In genomic region chr13:99320693-99321481, GRCh38 we compare ENCODE assay signal across 9 cellular contexts. TPM values are rescaled to one million over a fixed set of nuclear protein-coding genes. Genes with fewer than 3 reads are reported as not detected.
DNase-seq lines count a peak whose midpoint lies in the region; ATAC-seq and TF ChIP-seq lines count a peak whose summit lies in the region.
"Had no signal": no experiment of that assay in that cellular context is flagged by ENCODE, and none has a peak within 500 bp of the region (broad histone marks: within the 10 kb centered on the region; RNA-seq: fewer than 3 reads in every experiment).

No MANE protein-coding gene starts in this region.

- H2AFZ ChIP-seq in smooth muscle cell (ENCODE audit: low read depth) = no peak overlapping the region

- H3K4me3 ChIP-seq in epithelial cell of esophagus (ENCODE audit: low read length) (no peak overlapping the region), smooth muscle cell (no peak overlapping the region), ovary (no peak overlapping the region)

- CTCF ChIA-PET in RWPE1 (lab: Yijun Ruan, JAX) = interaction anchor here (1.7 kb wide), 1 partner anchor 116 kb away, joined by 3 read pairs; no protein-coding TSS in a partner anchor

- intact Hi-C loops in activated CD4-positive, alpha-beta T cell treated with anti-CD3 and anti-CD28 coated beads, Interleukin-2, amount 10 ng/mL, durations not matched to agents 24 days and 14 days (cut with micrococcal nuclease) = loop anchor here (5.0 kb wide), 1 partner anchor 176 kb away; no protein-coding TSS in a partner anchor
- intact Hi-C loops in ovary (cut with DNase I) = no loop called here

- H3K27ac Mint-ChIP-seq in activated CD4-positive, alpha-beta T cell treated with anti-CD3 and anti-CD28 coated beads, Interleukin-2, amount 10 ng/mL, durations not matched to agents 24 days and 14 days = peak overlapping the region; percentile 98

- peak; percentile 69 for DNase-seq in activated CD4-positive, alpha-beta T cell treated with anti-CD3 and anti-CD28 coated beads, Interleukin-2, amount 10 ng/mL, durations not matched to agents 24 days and 14 days
- DNase-seq in activated CD4-positive, alpha-beta T cell treated with anti-CD3 and anti-CD28 coated beads, Interleukin-2, amount 50 U/mL, for 4 hours = no peak
- peak; percentile 34 for DNase-seq in RWPE1 (ENCODE audit: low spot score)
- DNase-seq in epithelial cell of esophagus (ENCODE audit: low read depth) = peak; percentile 83
- DNase-seq in smooth muscle cell (lab: John Stamatoyannopoulos, UW; ENCODE audit: unreplicated experiment) = no peak
- DNase-seq in activated CD4-positive, CD25-positive, alpha-beta regulatory T cell (lab: John Stamatoyannopoulos, UW) = no peak
- DNase-seq in ovary = no peak
- DNase-seq: activated effector memory CD4-positive, alpha-beta T cell treated with Interleukin-2 at 50 U/mL for 16 hours had no signal

- no peaks in the 10 kb centered on the region for H4K20me1 ChIP-seq in smooth muscle cell (ENCODE audit: low read depth)

- no peaks in the 10 kb centered on the region for H3K36me3 ChIP-seq in smooth muscle cell (ENCODE audit: low read depth)
- no peaks in the 10 kb centered on the region for H3K36me3 ChIP-seq in ovary

- H3K4me3 Mint-ChIP-seq in activated CD4-positive, alpha-beta T cell treated with anti-CD3 and anti-CD28 coated beads, Interleukin-2, amount 10 ng/mL, durations not matched to agents 24 days and 14 days = no peak overlapping the region

- TF ChIP-seq CTCF in RWPE1 (conservative IDR thresholded peaks at IDR 0.05; ENCODE audit: low read depth) = no peak
- no peak for TF ChIP-seq CTCF in epithelial cell of esophagus (IDR thresholded peaks at IDR 0.05; ENCODE audit: insufficient read depth, low read depth, low read length, missing control alignments)
- no peak for TF ChIP-seq CTCF in smooth muscle cell (IDR thresholded peaks at IDR 0.05; ENCODE audit: borderline replicate concordance, insufficient read depth, poor library complexity, severe bottlenecking)
- TF ChIP-seq CTCF in ovary (IDR thresholded peaks at IDR 0.05) = no peak

- no peaks in the 10 kb centered on the region for H3K79me2 ChIP-seq in smooth muscle cell (ENCODE audit: low read depth)

- 90% methylated on average over 5 of the region's 5 CpGs for WGBS in smooth muscle cell (ENCODE audit: low lambda C conversion rate)
- WGBS in ovary, 3 donors = 41 to 49% (median 47%) methylated on average over 5 of the region's 5 CpGs

- peaks cover 8% of the 10 kb centered on the region for H3K9me3 Mint-ChIP-seq in activated CD4-positive, alpha-beta T cell treated with anti-CD3 and anti-CD28 coated beads, Interleukin-2, amount 10 ng/mL, durations not matched to agents 24 days and 14 days

- H3K9me3 ChIP-seq in smooth muscle cell (replicated peaks; ENCODE audit: low read depth) (no peaks in the 10 kb centered on the region), ovary (no peaks in the 10 kb centered on the region)

- peaks cover 45% of the 10 kb centered on the region for H3F3A ChIP-seq in smooth muscle cell (ENCODE audit: low read depth)

- peaks cover 62% of the 10 kb centered on the region for H3K4me1 Mint-ChIP-seq in activated CD4-positive, alpha-beta T cell treated with anti-CD3 and anti-CD28 coated beads, Interleukin-2, amount 10 ng/mL, durations not matched to agents 24 days and 14 days

- H3K27ac ChIP-seq in RWPE1 = peak overlapping the region; percentile 69
- peak overlapping the region; percentile 93 for H3K27ac ChIP-seq in smooth muscle cell (ENCODE audit: low read depth)
- no peak overlapping the region for H3K27ac ChIP-seq in ovary

- peaks cover 42% of the 10 kb centered on the region for H3K36me3 Mint-ChIP-seq in activated CD4-positive, alpha-beta T cell treated with anti-CD3 and anti-CD28 coated beads, Interleukin-2, amount 10 ng/mL, durations not matched to agents 24 days and 14 days (ENCODE audit: low read depth)

- peak overlapping the region; percentile 73 for H3K4me2 ChIP-seq in smooth muscle cell

- no peaks in the 10 kb centered on the region for H3K27me3 ChIP-seq in smooth muscle cell (ENCODE audit: low read depth)
- H3K27me3 ChIP-seq in ovary = no peaks in the 10 kb centered on the region

- TF ChIP-seq EP300 in ovary (IDR thresholded peaks at IDR 0.05) = no peak

- H3K27me3 Mint-ChIP-seq in activated CD4-positive, alpha-beta T cell treated with anti-CD3 and anti-CD28 coated beads, Interleukin-2, amount 10 ng/mL, durations not matched to agents 24 days and 14 days = no peaks in the 10 kb centered on the region

- H3K9ac ChIP-seq in smooth muscle cell (ENCODE audit: low read depth) = peak overlapping the region; percentile 69

- no peak for ATAC-seq in GM21619 (IDR thresholded peaks at IDR 0.05; ENCODE audit: unreplicated experiment)

- peaks cover 7% of the 10 kb centered on the region for H3K4me1 ChIP-seq in smooth muscle cell (ENCODE audit: low read depth)
- peaks cover 7% of the 10 kb centered on the region for H3K4me1 ChIP-seq in ovary (ENCODE audit: insufficient read depth)

- TF ChIP-seq POLR2A in ovary (IDR thresholded peaks at IDR 0.05) = no peak

- POLR2A ChIA-PET in RWPE1 (lab: Yijun Ruan, JAX; ENCODE audit: low non-redundant PET) = no interaction called here

RNA-seq across cellular contexts. Expression of gene GPR183, which starts 13.7 kb away (rescaled TPM):
- total RNA-seq in activated CD4-positive, alpha-beta T cell treated with anti-CD3 and anti-CD28 coated beads, Interleukin-2, amount 10 ng/mL, durations not matched to agents 24 days and 14 days = 36.8 and 37.1 TPM in 2 replicates
- total RNA-seq in smooth muscle cell = 33.0 and 46.4 TPM in 2 replicates
- polyA plus RNA-seq in smooth muscle cell = 26.8 and 32.4 TPM in 2 replicates
- total RNA-seq in ovary = 10 to 100 TPM in 2 of 7 donors, 1 to 10 TPM in 5; 2.4 to 14.6 (median 5.5) TPM
- polyA plus RNA-seq in ovary = 1 to 10 TPM; 4.7 to 7.6 TPM

Comparison
In these comparisons a context has a peak if more than half of its experiments do, and no peak if none do; other contexts are left out.
1. DNase-seq: peak in activated CD4-positive, alpha-beta T cell treated with anti-CD3 and anti-CD28 coated beads, Interleukin-2, amount 10 ng/mL, durations not matched to agents 24 days and 14 days (single experiment), RWPE1 (single experiment) and epithelial cell of esophagus (single experiment); none in activated CD4-positive, alpha-beta T cell treated with anti-CD3 and anti-CD28 coated beads, Interleukin-2, amount 50 U/mL, for 4 hours (0 of 2), smooth muscle cell (single experiment), activated CD4-positive, CD25-positive, alpha-beta regulatory T cell (0 of 4) and ovary (0 of 5).
2. H3K27ac ChIP-seq: peak in RWPE1 (single experiment) and smooth muscle cell (single experiment); none in ovary (0 of 2).